5 cellular contexts compared by ENCODE assay signal in genomic region chr3:153269730-153270129, GRCh38.
"Had no signal": no experiment of that assay in that cellular context is flagged by ENCODE, and none has a peak within 500 bp of the region (broad histone marks: within the 10 kb centered on the region; RNA-seq: fewer than 3 reads in every experiment).

No MANE protein-coding gene starts in this region.

- H3K4me1 ChIP-seq: HAP-1 had no signal

- H3K36me3 ChIP-seq: HAP-1 had no signal

- H2AFZ ChIP-seq: GM23248 had no signal

- H3K27ac ChIP-seq: GM23248 had no signal

- H3K9me3 ChIP-seq: HAP-1 had no signal

- H3K4me3 ChIP-seq: GM23248, HAP-1 had no signal

- H3K4me3 Mint-ChIP-seq: IgD-negative memory B cell had no signal

- H3K9ac ChIP-seq: GM23248 had no signal

- H3K9me3 Mint-ChIP-seq: IgD-negative memory B cell had no signal

- DNase-seq: GM23248, GOT3, H7 had no signal
